In genomic region chr1:3900969-3901529, GRCh38 we compare ENCODE assay signal across 8 cellular contexts. TPM values are rescaled to one million over a fixed set of nuclear protein-coding genes. Genes with fewer than 3 reads are reported as not detected.
DNase-seq lines count a peak whose midpoint lies in the region; ATAC-seq and TF ChIP-seq lines count a peak whose summit lies in the region.

No MANE protein-coding gene starts in this region.

- H3K4me3 ChIP-seq in BJ (ENCODE audit: low read depth, low read length) (peak overlapping the region; percentile 75), ectodermal cell (ENCODE audit: insufficient read depth, low read depth, low read length) (peak overlapping the region; percentile 75), lower lobe of right lung (peak overlapping the region; percentile 99)

- CTCF ChIA-PET in BJ (lab: Yijun Ruan, JAX) = no interaction called here

- TF ChIP-seq CTCF in BJ (IDR thresholded peaks at IDR 0.05; ENCODE audit: insufficient read depth, low read depth, low read length) = no peak
- TF ChIP-seq CTCF in lower lobe of right lung (IDR thresholded peaks at IDR 0.05) = no peak

- no peaks in the 10 kb centered on the region for H3K9me3 ChIP-seq in ectodermal cell (ENCODE audit: control insufficient read depth, low read length)
- peaks cover 6% of the 10 kb centered on the region for H3K9me3 ChIP-seq in lower lobe of right lung

- intact Hi-C loops in lower lobe of right lung (cut with DNase I) = no loop called here

- ATAC-seq in HG03439 (IDR thresholded peaks at IDR 0.05; ENCODE audit: unreplicated experiment) (peak; percentile 60), lower lobe of right lung (peak; percentile 94 to 95)

- DNase-seq in BJ (ENCODE audit: low read depth) (peak; percentile 77), GM19238 (ENCODE audit: insufficient read length, low spot score) (peak; percentile 91), NCI-H82 (lab: John Stamatoyannopoulos, UW) (peak; percentile 98), lower lobe of right lung (peak; percentile 99)
- DNase-seq in activated CD8-positive, alpha-beta memory T cell treated with anti-CD3 and anti-CD28 coated beads for 1 hour (ENCODE audit: extremely low read depth in 1 of 2, low read depth in 1 of 2) = peak; percentile 40 to 64
- peak; percentile 33 to 77 (median 38) for DNase-seq in stimulated activated CD4-positive, alpha-beta T cell treated with anti-CD3 and anti-CD28 coated beads, TNF-alpha, amount 100 ng/mL, for 1 hour (ENCODE audit: low read depth in 3 of 3, low spot score in 1 of 3)

- WGBS in ectodermal cell, 2 experiments = 0 to 1% methylated on average over 51 of the region's 51 CpGs

- H3K27me3 ChIP-seq in BJ (ENCODE audit: control insufficient read depth, insufficient read depth, low read length) (no peaks in the 10 kb centered on the region), ectodermal cell (ENCODE audit: control insufficient read depth, insufficient read depth, low read length, poor library complexity, severe bottlenecking) (no peaks in the 10 kb centered on the region), lower lobe of right lung (ENCODE audit: low read depth) (no peaks in the 10 kb centered on the region)

- H3K4me1 ChIP-seq in ectodermal cell (ENCODE audit: control insufficient read depth, insufficient read depth, low read length) (peaks cover 10% of the 10 kb centered on the region), lower lobe of right lung (peaks cover 13% of the 10 kb centered on the region)

- no peaks in the 10 kb centered on the region for H3K36me3 ChIP-seq in BJ (ENCODE audit: control insufficient read depth, insufficient read depth, low read length)
- no peaks in the 10 kb centered on the region for H3K36me3 ChIP-seq in ectodermal cell (ENCODE audit: control insufficient read depth, insufficient read depth, low read length)
- no peaks in the 10 kb centered on the region for H3K36me3 ChIP-seq in lower lobe of right lung

- peak overlapping the region; percentile 98 for H3K27ac ChIP-seq in ectodermal cell (ENCODE audit: insufficient read depth, low read depth, low read length, poor library complexity, severe bottlenecking)
- peak overlapping the region; percentile 96 for H3K27ac ChIP-seq in lower lobe of right lung

- POLR2A ChIA-PET in BJ (lab: Charles Lee) = no interaction called here

RNA-seq across cellular contexts. Expression of gene C1orf174, which starts 1.0 kb away (rescaled TPM):
- polyA plus RNA-seq in BJ (2011; rRNA removed) = 27.0 and 33.8 TPM in 2 replicates
- 17.0 and 25.1 TPM in 2 replicates for polyA minus RNA-seq in BJ (2011; rRNA and poly(A)+ RNA removed)
- 40.5 TPM for polyA plus RNA-seq in ectodermal cell (2013, experiment 1 of 4)
- 35.5 TPM for polyA plus RNA-seq in ectodermal cell (2013, experiment 2 of 4)
- polyA plus RNA-seq in ectodermal cell (2013, experiment 3 of 4) = 39.6 TPM
- polyA plus RNA-seq in ectodermal cell (2013, experiment 4 of 4) = 38.4 TPM
- 19.8 TPM for total RNA-seq in lower lobe of right lung

RNA-seq across cellular contexts. Expression of gene DFFB, which starts 43.8 kb away (rescaled TPM):
- 5.0 and 6.1 TPM in 2 replicates for polyA plus RNA-seq in BJ (2011; rRNA removed)
- polyA minus RNA-seq in BJ (2011; rRNA and poly(A)+ RNA removed) = 4.0 and 4.1 TPM in 2 replicates
- polyA plus RNA-seq in ectodermal cell (2013, experiment 1 of 4) = 9.1 TPM
- polyA plus RNA-seq in ectodermal cell (2013, experiment 2 of 4) = 5.5 TPM
- 5.6 TPM for polyA plus RNA-seq in ectodermal cell (2013, experiment 3 of 4)
- 6.3 TPM for polyA plus RNA-seq in ectodermal cell (2013, experiment 4 of 4)
- total RNA-seq in lower lobe of right lung = 10.6 TPM

RNA-seq across cellular contexts. Expression of gene CEP104, which starts 44.0 kb away (rescaled TPM):
- 19.5 and 26.0 TPM in 2 replicates for polyA plus RNA-seq in BJ (2011; rRNA removed)
- polyA minus RNA-seq in BJ (2011; rRNA and poly(A)+ RNA removed) = 18.8 and 31.4 TPM in 2 replicates
- polyA plus RNA-seq in ectodermal cell (2013, experiment 1 of 4) = 25.3 TPM
- 25.3 TPM for polyA plus RNA-seq in ectodermal cell (2013, experiment 2 of 4)
- 19.3 TPM for polyA plus RNA-seq in ectodermal cell (2013, experiment 3 of 4)
- 15.0 TPM for polyA plus RNA-seq in ectodermal cell (2013, experiment 4 of 4)
- 53.9 TPM for total RNA-seq in lower lobe of right lung

Comparison
In these comparisons a context has a peak if more than half of its experiments do, and no peak if none do; other contexts are left out.
1. Peak in every context shown above with its lines: DNase-seq, ATAC-seq, H3K4me3 ChIP-seq and H3K27ac ChIP-seq.
2. DNase-seq: peak in every context shown above with its lines; median percentile 99 in lower lobe of right lung; 98 in NCI-H82; 91 in GM19238; 77 in BJ; 52 in activated CD8-positive, alpha-beta memory T cell treated with anti-CD3 and anti-CD28 coated beads for 1 hour; 38 in stimulated activated CD4-positive, alpha-beta T cell treated with anti-CD3 and anti-CD28 coated beads, TNF-alpha, amount 100 ng/mL, for 1 hour.